Comparison of ENCODE assay signal across 37 cellular contexts in the genomic region with DNA sequence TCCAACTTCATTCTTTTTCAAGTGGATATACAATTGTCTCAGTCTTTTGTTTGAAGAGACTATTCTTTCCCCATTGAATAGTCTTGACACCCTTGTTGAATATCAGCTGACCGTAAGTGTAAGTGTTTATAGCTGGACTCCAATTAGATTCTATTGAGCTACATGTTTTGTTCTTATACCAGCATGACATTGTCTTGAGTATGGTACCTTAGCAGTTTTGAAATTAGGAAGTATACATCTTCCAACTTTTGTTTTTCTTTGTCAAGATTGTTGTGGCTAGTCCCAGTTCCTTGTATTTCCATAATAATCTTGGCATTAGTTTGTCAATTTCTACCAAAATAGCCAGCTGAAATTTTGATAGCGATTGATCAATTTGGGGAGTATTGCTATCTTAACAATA. TPM values are rescaled to one million over a fixed set of nuclear protein-coding genes. Genes with fewer than 3 reads are reported as not detected.
"Had no signal": no experiment of that assay in that cellular context is flagged by ENCODE, and none has a peak within 500 bp of the region (broad histone marks: within the 10 kb centered on the region; RNA-seq: fewer than 3 reads in every experiment).

No MANE protein-coding gene starts in this region.

- H3K27me3 ChIP-seq: MG63 had no signal

- H3K9me3 ChIP-seq: MG63 had no signal

- H3K36me3 ChIP-seq: MG63 had no signal

- H3K4me3 ChIP-seq: MG63 had no signal

- DNase-seq: Kasumi-1, MG63, MM.1S, MV-4-11, NCI-H1048, NCI-H1092, NCI-H1092 treated with DMSO at 0.1 percent for 48 hours, NCI-H1105, NCI-H1105 treated with DMSO at 0.1 percent for 48 hours, NCI-H1417, NCI-H1417 treated with DMSO at 0.1 percent for 48 hours, NCI-H1436, NCI-H1436 treated with DMSO at 0.1 percent for 48 hours, NCI-H146, NCI-H1694, NCI-H1694 treated with DMSO at 0.1 percent for 48 hours, NCI-H187, NCI-H187 treated with DMSO at 0.1 percent for 48 hours, NCI-H1930, NCI-H2029, NCI-H2029 treated with DMSO at 0.1 percent for 48 hours, NCI-H2081, NCI-H2081 treated with DMSO at 0.1 percent for 48 hours, NCI-H2107, NCI-H2171, NCI-H2171 treated with DMSO at 0.1 percent for 48 hours, NCI-H2227 treated with DMSO at 0.1 percent for 48 hours, NCI-H226, NCI-H345, NCI-H446, NCI-H446 treated with DMSO at 0.1 percent for 48 hours, NCI-H510A, NCI-H510A treated with DMSO at 0.1 percent for 48 hours, NCI-H524 had no signal

RNA-seq across cellular contexts. Expression of a gene that starts 56.9 kb away (rescaled TPM):
- total RNA-seq: M059J, MCF 10A, NCI-H460 had no signal
